19 cellular contexts compared by ENCODE assay signal in genomic region chr9:21766096-21766495, GRCh38.
"Had no signal": no experiment of that assay in that cellular context is flagged by ENCODE, and none has a peak within 500 bp of the region (broad histone marks: within the 10 kb centered on the region; RNA-seq: fewer than 3 reads in every experiment).

No MANE protein-coding gene starts in this region.

- H3K36me3 ChIP-seq: esophagus muscularis mucosa, gastrocnemius medialis, heart right ventricle, left lung, lower lobe of right lung had no signal

- H3K4me3 ChIP-seq: coronary artery, dorsolateral prefrontal cortex, esophagus muscularis mucosa, gastrocnemius medialis, heart right ventricle, left lung, lower lobe of right lung, mucosa of descending colon had no signal

- H3K27ac ChIP-seq: coronary artery, dorsolateral prefrontal cortex, esophagus muscularis mucosa, foreskin keratinocyte, gastrocnemius medialis, heart right ventricle, left lung, lower lobe of right lung had no signal

- DNase-seq: dermis blood vessel endothelial cell; dorsolateral prefrontal cortex; effector CD4-positive, alpha-beta T cell; effector memory CD4-positive, alpha-beta T cell; foreskin keratinocyte; gastrocnemius medialis; glutamatergic neuron; head of caudate nucleus; heart right ventricle; hippocampal formation; left cardiac atrium; left lung; left ventricle myocardium superior; lower lobe of right lung; mesenchymal stem cell; mucosa of descending colon had no signal

- H3K27ac Mint-ChIP-seq: mesothelial cell of epicardium had no signal

- H3K27me3 ChIP-seq: esophagus muscularis mucosa, foreskin keratinocyte, gastrocnemius medialis, left lung had no signal

- H3K4me1 ChIP-seq: esophagus muscularis mucosa, gastrocnemius medialis, left lung, lower lobe of right lung had no signal

- H3K4me3 Mint-ChIP-seq: mesothelial cell of epicardium had no signal

- H3K9me3 ChIP-seq: esophagus muscularis mucosa, gastrocnemius medialis, heart right ventricle, left lung, lower lobe of right lung, mucosa of descending colon had no signal
